Comparison of ENCODE assay signal across 1 cellular context in genomic region chr9:92770005-92770995, GRCh38.
TF ChIP-seq lines count a peak whose summit lies in the region.

No MANE protein-coding gene starts in this region.

TF ChIP-seq in GM23338, 12 proteins besides CTCF, POLR2A, EP300 and RAD21 (continued from another document):
- TF ChIP-seq REST (IDR thresholded peaks at IDR 0.05; ENCODE audit: unreplicated experiment): no peak
TF ChIP-seq in GM23338: peak in this region for 0.
